In genomic region chr6:157521665-157522335, GRCh38 we compare ENCODE assay signal across 25 cellular contexts.
DNase-seq lines count a peak whose midpoint lies in the region; ATAC-seq lines count a peak whose summit lies in the region.
"Had no signal": no experiment of that assay in that cellular context is flagged by ENCODE, and none has a peak within 500 bp of the region (broad histone marks: within the 10 kb centered on the region; RNA-seq: fewer than 3 reads in every experiment).

No MANE protein-coding gene starts in this region.

- H3K27ac Mint-ChIP-seq in activated CD4-positive, alpha-beta T cell treated with anti-CD3 and anti-CD28 coated beads for 36 hours: no peak overlapping the region
- H3K27ac Mint-ChIP-seq: activated B cell treated with CpG ODN at 0.5 μM for 24 hours; activated T-helper 2 cell treated with anti-CD3 and anti-CD28 coated beads, Interferon-gamma antibody, Interleukin-2, Interleukin-4, amounts not matched to agents 10 μg/mL and 5 μg/mL and 100 μg/mL, durations not matched to agents 14 hours and 24 hours and 36 hours; neural progenitor cell had no signal

- H3K4me1 Mint-ChIP-seq in activated CD4-positive, alpha-beta T cell treated with anti-CD3 and anti-CD28 coated beads for 36 hours: peaks cover 7% of the 10 kb centered on the region

- CTCF ChIA-PET in activated CD4-positive, alpha-beta T cell treated with anti-CD3 and anti-CD28 coated beads for 36 hours (lab: Charles Lee): interaction anchor here (1.2 kb wide), 1 partner anchor 27 kb away, joined by 6 read pairs; no protein-coding TSS in a partner anchor

- no peaks in the 10 kb centered on the region for H3K9me3 Mint-ChIP-seq in activated CD4-positive, alpha-beta T cell treated with anti-CD3 and anti-CD28 coated beads for 36 hours (ENCODE audit: low read depth)
- H3K9me3 Mint-ChIP-seq: activated B cell treated with CpG ODN at 0.5 μM for 24 hours, IgD-negative memory B cell had no signal

- H3K36me3 Mint-ChIP-seq in activated CD4-positive, alpha-beta T cell treated with anti-CD3 and anti-CD28 coated beads for 36 hours (ENCODE audit: low read depth): no peaks in the 10 kb centered on the region

- intact Hi-C loops in activated CD4-positive, alpha-beta T cell treated with anti-CD3 and anti-CD28 coated beads for 36 hours (cut with DNase I, micrococcal nuclease): no loop called here
- intact Hi-C loops in sciatic nerve (cut with DNase I): no loop called here

- H3K4me3 Mint-ChIP-seq in activated CD4-positive, alpha-beta T cell treated with anti-CD3 and anti-CD28 coated beads for 36 hours: no peak overlapping the region
- H3K4me3 Mint-ChIP-seq: activated B cell treated with CpG ODN at 0.5 μM for 24 hours, B cell, neural progenitor cell had no signal

- POLR2A ChIA-PET in activated CD4-positive, alpha-beta T cell treated with anti-CD3 and anti-CD28 coated beads for 36 hours (lab: Charles Lee): interaction anchor here (0.6 kb wide), 1 partner anchor 1120 kb away, joined by 7 read pairs; no protein-coding TSS in a partner anchor

- in situ Hi-C loops in SK-MEL-5 (cut with HindIII; ENCODE audit: low pct_unique_long_range_greater_than_20kb, low sequenced_read_pairs): no loop called here

- no peak for DNase-seq in activated CD4-positive, alpha-beta T cell treated with anti-CD3 and anti-CD28 coated beads for 36 hours
- DNase-seq in activated CD4-positive, alpha-beta T cell treated with anti-CD3 and anti-CD28 coated beads for 48 hours: no peak
- DNase-seq in SK-MEL-5 (ENCODE audit: low read depth, low spot score) (peak; percentile 10), fibroblast of gingiva (ENCODE audit: low read depth) (peak; percentile 11), sciatic nerve (ENCODE audit: low spot score) (no peak), hypothalamus (lab: John Stamatoyannopoulos, UW) (no peak), HuH-7.5 (ENCODE audit: low spot score) (no peak)
- DNase-seq: activated B cell treated with CpG ODN at 0.5 μM for 24 hours; Calu3; EL; left ventricle myocardium inferior; MM.1S; NCI-H2029 treated with DMSO at 0.1 percent for 48 hours; NCI-H446; Peyer's patch; small intestine; stimulated activated CD4-positive, alpha-beta T cell treated with anti-CD3 and anti-CD28 coated beads, Interleukin-2, amount 100 ng/mL, for 48 hours; stomach; T-helper 9 cell; trophoblast cell had no signal

- H3K27me3 Mint-ChIP-seq in activated CD4-positive, alpha-beta T cell treated with anti-CD3 and anti-CD28 coated beads for 36 hours: no peaks in the 10 kb centered on the region
- H3K27me3 Mint-ChIP-seq: activated B cell treated with CpG ODN at 0.5 μM for 24 hours, B cell, IgD-negative memory B cell had no signal

- ATAC-seq in activated CD4-positive, alpha-beta T cell treated with anti-CD3 and anti-CD28 coated beads for 36 hours: peak; percentile 55
- ATAC-seq in sciatic nerve (peak; percentile 34), GM18867 (IDR thresholded peaks at IDR 0.05; ENCODE audit: unreplicated experiment) (no peak)

Comparison
In these comparisons a context has a peak if more than half of its experiments do, and no peak if none do; other contexts are left out.
1. DNase-seq: peak in SK-MEL-5 (single experiment) and fibroblast of gingiva (single experiment); none in activated CD4-positive, alpha-beta T cell treated with anti-CD3 and anti-CD28 coated beads for 36 hours (single experiment), activated CD4-positive, alpha-beta T cell treated with anti-CD3 and anti-CD28 coated beads for 48 hours (single experiment), sciatic nerve (single experiment), hypothalamus (0 of 51) and HuH-7.5 (single experiment).